1 cellular context compared by ENCODE assay signal in genomic region chr17:8156174-8156992, GRCh38.
A peak's percentile ranks its signal among the peaks of the same experiment; 100 is the strongest.
TF ChIP-seq lines count a peak whose summit lies in the region.

No MANE protein-coding gene starts in this region.

TF ChIP-seq in HepG2, 621 proteins besides CTCF, POLR2A, EP300 and RAD21 (continued from another document and continues in another):
- TF ChIP-seq HMGXB4 (CRISPR knock-in tag; IDR thresholded peaks at IDR 0.05; ENCODE audit: borderline replicate concordance in 1 of 2, low read depth in 1 of 2): peak; percentile 50 to 68; a peak in 3 of 4 replicates
- peak; percentile 33; the same call in 1 of the 2 replicates for TF ChIP-seq KDM2A (CRISPR knock-in tag; IDR thresholded peaks at IDR 0.05; ENCODE audit: borderline replicate concordance, low read depth)
- TF ChIP-seq AKAP8 (CRISPR knock-in tag; IDR thresholded peaks at IDR 0.05): 0 out of 2 replicates have a peak, but pooled peaks have one; percentile 22
- peak; percentile 74; the same call in 1 of the 2 replicates for TF ChIP-seq MTF2 (CRISPR knock-in tag; IDR thresholded peaks at IDR 0.05; ENCODE audit: borderline replicate concordance)
- 0 out of 2 replicates have a peak, but pooled peaks have one; percentile 28 for TF ChIP-seq KLF12 (CRISPR knock-in tag; IDR thresholded peaks at IDR 0.05; ENCODE audit: borderline replicate concordance)
- peak; percentile 47; the same call in 1 of the 2 replicates for TF ChIP-seq RNF2 (conservative IDR thresholded peaks at IDR 0.05; ENCODE audit: low read depth)
- TF ChIP-seq ARID4A (CRISPR knock-in tag; IDR thresholded peaks at IDR 0.05; ENCODE audit: borderline replicate concordance): peak; percentile 90
- TF ChIP-seq TAF1 (CRISPR knock-in tag; IDR thresholded peaks at IDR 0.05): peak; percentile 13; the same call in 1 of the 2 replicates
- peak; percentile 50; the same call in 1 of the 2 replicates for TF ChIP-seq SOX5 (CRISPR knock-in tag; IDR thresholded peaks at IDR 0.05; ENCODE audit: borderline replicate concordance)
- peak; percentile 60 for TF ChIP-seq FOXA1 (IDR thresholded peaks at IDR 0.05)
- TF ChIP-seq FOXA1 (CRISPR knock-in tag; IDR thresholded peaks at IDR 0.05): peak; percentile 85
- TF ChIP-seq PHF8 (CRISPR knock-in tag; IDR thresholded peaks at IDR 0.05): peak; percentile 51; the same call in 1 of the 2 replicates
- TF ChIP-seq ZNF792 (CRISPR knock-in tag; IDR thresholded peaks at IDR 0.05): no peak
- TF ChIP-seq ZNF605 (CRISPR knock-in tag; IDR thresholded peaks at IDR 0.05): no peak
- TF ChIP-seq ZNF282 (IDR thresholded peaks at IDR 0.05; ENCODE audit: partially characterized antibody): no peak
- TF ChIP-seq ZNF503 (CRISPR knock-in tag; IDR thresholded peaks at IDR 0.05): peak; percentile 50; the same call in 1 of the 2 replicates
- peak; percentile 41 for TF ChIP-seq AGO2 (optimal IDR thresholded peaks at IDR 0.05; ENCODE audit: low read depth, low read length)
- TF ChIP-seq ZSCAN20 (CRISPR knock-in tag; IDR thresholded peaks at IDR 0.05; ENCODE audit: borderline replicate concordance): no peak
- TF ChIP-seq ZNF343 (CRISPR knock-in tag; IDR thresholded peaks at IDR 0.05): no peak
- peak; percentile 42; the same call in 1 of the 2 replicates for TF ChIP-seq TFDP1 (CRISPR knock-in tag; IDR thresholded peaks at IDR 0.05; ENCODE audit: borderline replicate concordance)
- peak; percentile 42; the same call in 1 of the 2 replicates for TF ChIP-seq ATF7 (IDR thresholded peaks at IDR 0.05)
- 0 out of 2 replicates have a peak, but pooled peaks have one; percentile 49 for TF ChIP-seq ATF7 (CRISPR knock-in tag; IDR thresholded peaks at IDR 0.05)
- peak; percentile 47; the same call in 1 of the 2 replicates for TF ChIP-seq NCOA2 (CRISPR knock-in tag; IDR thresholded peaks at IDR 0.05)
- TF ChIP-seq ZNF687 (CRISPR knock-in tag; IDR thresholded peaks at IDR 0.05): peak; percentile 80
- 0 out of 2 replicates have a peak, but pooled peaks have one; percentile 52 for TF ChIP-seq ZNF572 (CRISPR knock-in tag; IDR thresholded peaks at IDR 0.05)
- TF ChIP-seq YY1 (IDR thresholded peaks at IDR 0.05; ENCODE audit: insufficient read depth, insufficient replicate concordance, low read depth, low read length): peak; percentile 40
- TF ChIP-seq ZNF263 (CRISPR knock-in tag; IDR thresholded peaks at IDR 0.05): peak; percentile 73
- TF ChIP-seq MYC (CRISPR knock-in tag; IDR thresholded peaks at IDR 0.05; ENCODE audit: borderline replicate concordance): peak; percentile 59; the same call in 1 of the 2 replicates
- 0 out of 2 replicates have a peak, but pooled peaks have one; percentile 10 for TF ChIP-seq HNF1A (IDR thresholded peaks at IDR 0.05; ENCODE audit: low read depth)
- TF ChIP-seq HNF1A (CRISPR knock-in tag; IDR thresholded peaks at IDR 0.05; ENCODE audit: borderline replicate concordance): peak; percentile 45; the same call in 1 of the 2 replicates
- peak; percentile 47; the same call in 1 of the 2 replicates for TF ChIP-seq YEATS4 (CRISPR knock-in tag; IDR thresholded peaks at IDR 0.05; ENCODE audit: borderline replicate concordance)
- peak; percentile 46 for TF ChIP-seq MYPOP (CRISPR knock-in tag; IDR thresholded peaks at IDR 0.05)
- 0 out of 2 replicates have a peak, but pooled peaks have one; percentile 32 for TF ChIP-seq KAT8 (CRISPR knock-in tag; IDR thresholded peaks at IDR 0.05)
- TF ChIP-seq POLR2G (IDR thresholded peaks at IDR 0.05; ENCODE audit: low read depth, low read length): peak; percentile 62; the same call in 1 of the 2 replicates
- TF ChIP-seq HOXA3 (CRISPR knock-in tag; IDR thresholded peaks at IDR 0.05): peak; percentile 39; the same call in 1 of the 2 replicates
- no peak for TF ChIP-seq HNRNPUL1 (IDR thresholded peaks at IDR 0.05; ENCODE audit: low read depth, low read length)
- no peak for TF ChIP-seq NFRKB (IDR thresholded peaks at IDR 0.05)
- TF ChIP-seq PATZ1 (CRISPR knock-in tag; IDR thresholded peaks at IDR 0.05): peak; percentile 32; the same call in 1 of the 2 replicates
- peak; percentile 97 for TF ChIP-seq BHLHE40 (IDR thresholded peaks at IDR 0.05; ENCODE audit: low read length)
